Comparison of ENCODE assay signal across 11 cellular contexts in genomic region chr2:182422864-182423263, GRCh38. TPM values are rescaled to one million over a fixed set of nuclear protein-coding genes. Genes with fewer than 3 reads are reported as not detected.
"Had no signal": no experiment of that assay in that cellular context is flagged by ENCODE, and none has a peak within 500 bp of the region (broad histone marks: within the 10 kb centered on the region; RNA-seq: fewer than 3 reads in every experiment).

No MANE protein-coding gene starts in this region.

- H3K9me3 ChIP-seq: SK-N-SH had no signal

- ATAC-seq: stimulated activated naive B cell treated with anti-CD40 and anti-IgM and Interleukin-4, amounts not matched to agents 10 μg/mL and 1 μg/mL and 100 μg/mL, for 72 hours; T-cell had no signal

- DNase-seq: activated CD4-positive, alpha-beta T cell treated with anti-CD3 and anti-CD28 coated beads, Interleukin-2, amount 10 ng/mL, durations not matched to agents 7 days and 5 days; activated naive CD4-positive, alpha-beta T cell treated with Interleukin-2 at 50 U/mL for 16 hours; foreskin fibroblast; glutamatergic neuron; midbrain; SK-N-SH; stimulated activated naive B cell treated with anti-CD40 and anti-IgM and Interleukin-4, amounts not matched to agents 10 μg/mL and 1 μg/mL and 100 μg/mL, for 72 hours; T-cell; T-helper 9 cell had no signal

- H3K4me3 ChIP-seq: lung had no signal

RNA-seq across cellular contexts. Expression of gene PDE1A, which starts 4.0 kb away (rescaled TPM):
- total RNA-seq: activated CD4-positive, alpha-beta T cell treated with anti-CD3 and anti-CD28 coated beads, Interleukin-2, amount 10 ng/mL, durations not matched to agents 7 days and 5 days; activated T-helper 1 cell treated with anti-CD3 and anti-CD28 coated beads, Interleukin-12 subunit alpha, Interleukin-12 subunit beta, Interleukin-2, Interleukin-4 antibody, amounts not matched to agents 30 ng/mL and 10 ng/mL and 1 ng/mL, durations not matched to agents 14 hours and 24 hours and 36 hours; T-cell had no signal
